ENCODE assay signal across 8 cellular contexts in genomic region chr7:36487756-36488336, GRCh38.
A peak's percentile ranks its signal among the peaks of the same experiment; 100 is the strongest.
DNase-seq lines count a peak whose midpoint lies in the region; ATAC-seq, FAIRE-seq and TF ChIP-seq lines count a peak whose summit lies in the region.

No MANE protein-coding gene starts in this region.

- no peak overlapping the region for H3K4me2 ChIP-seq in OCI-LY7 (ENCODE audit: low read length)

- H3K36me3 ChIP-seq in OCI-LY7 (ENCODE audit: insufficient read depth, low read length) = no peaks in the 10 kb centered on the region
- H3K36me3 ChIP-seq in brain microvascular endothelial cell (replicated peaks) = no peaks in the 10 kb centered on the region
- H3K36me3 ChIP-seq in tibial artery = no peaks in the 10 kb centered on the region

- no peak overlapping the region for H3K4me3 Mint-ChIP-seq in activated CD4-positive, alpha-beta memory T cell treated with anti-CD3 and anti-CD28 coated beads, Interleukin-2, amount 10 ng/mL, durations not matched to agents 7 days and 5 days
- no peak overlapping the region for H3K4me3 Mint-ChIP-seq in activated CD4-positive, alpha-beta memory T cell treated with anti-CD3 and anti-CD28 coated beads for 36 hours

- CTCF ChIA-PET in activated CD4-positive, alpha-beta memory T cell treated with anti-CD3 and anti-CD28 coated beads, Interleukin-2, amount 10 ng/mL, durations not matched to agents 7 days and 5 days (lab: Charles Lee) = interaction anchor here (0.6 to 4.9 kb wide), 18 partner anchors 10 to 717 kb away, joined by 3 to 78 read pairs (median 4); partner anchors contain the start of gene AOAH
- CTCF ChIA-PET in activated CD4-positive, alpha-beta memory T cell treated with anti-CD3 and anti-CD28 coated beads for 36 hours (lab: Charles Lee) = interaction anchor here (0.5 to 4.9 kb wide), 39 partner anchors 10 to 719 kb away, joined by 3 to 70 read pairs (median 3); no protein-coding TSS in a partner anchor
- CTCF ChIA-PET in OCI-LY7 (lab: Charles Lee; ENCODE audit: unreplicated experiment) = no interaction called here

- H3K4me1 Mint-ChIP-seq in activated CD4-positive, alpha-beta memory T cell treated with anti-CD3 and anti-CD28 coated beads, Interleukin-2, amount 10 ng/mL, durations not matched to agents 7 days and 5 days = peaks cover 1% of the 10 kb centered on the region
- H3K4me1 Mint-ChIP-seq in activated CD4-positive, alpha-beta memory T cell treated with anti-CD3 and anti-CD28 coated beads for 36 hours (ENCODE audit: low read depth) = peaks cover 2% of the 10 kb centered on the region

- H3K27me3 ChIP-seq in brain microvascular endothelial cell (replicated peaks) (no peaks in the 10 kb centered on the region), tibial artery (no peaks in the 10 kb centered on the region)

- H4K20me1 ChIP-seq in OCI-LY7 (ENCODE audit: insufficient read depth, low read length) = no peaks in the 10 kb centered on the region

- H3K27ac Mint-ChIP-seq in activated CD4-positive, alpha-beta memory T cell treated with anti-CD3 and anti-CD28 coated beads, Interleukin-2, amount 10 ng/mL, durations not matched to agents 7 days and 5 days = no peak overlapping the region
- H3K27ac Mint-ChIP-seq in activated CD4-positive, alpha-beta memory T cell treated with anti-CD3 and anti-CD28 coated beads for 36 hours = no peak overlapping the region

- peak; percentile 90 for ATAC-seq in left lobe of liver

- H3K9me3 ChIP-seq in OCI-LY7 (ENCODE audit: low read length) = no peaks in the 10 kb centered on the region
- no peaks in the 10 kb centered on the region for H3K9me3 ChIP-seq in tibial artery

- peaks cover 2% of the 10 kb centered on the region for H3K27me3 Mint-ChIP-seq in activated CD4-positive, alpha-beta memory T cell treated with anti-CD3 and anti-CD28 coated beads, Interleukin-2, amount 10 ng/mL, durations not matched to agents 7 days and 5 days
- H3K27me3 Mint-ChIP-seq in activated CD4-positive, alpha-beta memory T cell treated with anti-CD3 and anti-CD28 coated beads for 36 hours = peaks cover 2% of the 10 kb centered on the region

- peak; percentile 41 for DNase-seq in activated CD4-positive, alpha-beta memory T cell treated with anti-CD3 and anti-CD28 coated beads, Interleukin-2, amount 10 ng/mL, durations not matched to agents 7 days and 5 days
- DNase-seq in activated CD4-positive, alpha-beta memory T cell treated with anti-CD3 and anti-CD28 coated beads for 36 hours = no peak
- DNase-seq in LHCN-M2 (ENCODE audit: low read depth) (peak; percentile 59), OCI-LY7 (ENCODE audit: low spot score) (peak; percentile 39), brain microvascular endothelial cell (peak; percentile 57), left lobe of liver (ENCODE audit: low spot score) (no peak), urothelium cell line (ENCODE audit: low spot score) (peak; percentile 58), tibial artery (no peak)

- H3K4me1 ChIP-seq in OCI-LY7 (ENCODE audit: insufficient read depth, low read length, poor library complexity, severe bottlenecking) = no peaks in the 10 kb centered on the region
- H3K4me1 ChIP-seq in tibial artery = peaks cover 0 to 3% (median 0%) of the 10 kb centered on the region in 4 donors

- no peaks in the 10 kb centered on the region for H3K9me3 Mint-ChIP-seq in activated CD4-positive, alpha-beta memory T cell treated with anti-CD3 and anti-CD28 coated beads, Interleukin-2, amount 10 ng/mL, durations not matched to agents 7 days and 5 days
- no peaks in the 10 kb centered on the region for H3K9me3 Mint-ChIP-seq in activated CD4-positive, alpha-beta memory T cell treated with anti-CD3 and anti-CD28 coated beads for 36 hours

- intact Hi-C loops in activated CD4-positive, alpha-beta memory T cell treated with anti-CD3 and anti-CD28 coated beads for 36 hours (cut with micrococcal nuclease) = loop anchor here (1.0 to 5.0 kb wide), 4 partner anchors 113 to 714 kb away; no protein-coding TSS in a partner anchor
- intact Hi-C loops in OCI-LY7 (cut with micrococcal nuclease; ENCODE audit: unreplicated experiment) = loop anchor here (5.0 kb wide), 2 partner anchors 184 to 694 kb away; no protein-coding TSS in a partner anchor
- intact Hi-C loops in tibial artery (cut with DNase I; ENCODE audit: low total_unique reads) = no loop called here

- BruUV-seq in OCI-LY7 (replicated peaks; lab: Mats Ljungman, UMichigan) = no TSS peak

- no peaks in the 10 kb centered on the region for H3K36me3 Mint-ChIP-seq in activated CD4-positive, alpha-beta memory T cell treated with anti-CD3 and anti-CD28 coated beads, Interleukin-2, amount 10 ng/mL, durations not matched to agents 7 days and 5 days (ENCODE audit: low read depth)
- H3K36me3 Mint-ChIP-seq in activated CD4-positive, alpha-beta memory T cell treated with anti-CD3 and anti-CD28 coated beads for 36 hours = no peaks in the 10 kb centered on the region

- TF ChIP-seq CTCF in OCI-LY7 (conservative IDR thresholded peaks at IDR 0.05; ENCODE audit: low read length) = peak; percentile 78
- TF ChIP-seq CTCF in brain microvascular endothelial cell (IDR thresholded peaks at IDR 0.05; ENCODE audit: low read depth, low read length, missing control alignments) = peak; percentile 70
- peak in 1 of 2 experiments; percentile 32 for TF ChIP-seq CTCF in tibial artery (IDR thresholded peaks at IDR 0.05)

- in situ Hi-C loops in brain microvascular endothelial cell (cut with HindIII; ENCODE audit: low pct_ligation_motif_present, low sequenced_read_pairs) = no loop called here

- no peak overlapping the region for H3K4me3 ChIP-seq in OCI-LY7 (ENCODE audit: low read depth, low read length, poor library complexity, severe bottlenecking)
- no peak overlapping the region for H3K4me3 ChIP-seq in brain microvascular endothelial cell (ENCODE audit: low read depth, low read length)
- no peak overlapping the region for H3K4me3 ChIP-seq in tibial artery

- H2AFZ ChIP-seq in OCI-LY7 (ENCODE audit: low read length) = no peak overlapping the region

- H3K9me2 ChIP-seq in OCI-LY7 (ENCODE audit: insufficient read depth, low read length) = no peaks in the 10 kb centered on the region

- no peaks in the 10 kb centered on the region for H3K79me2 ChIP-seq in OCI-LY7 (ENCODE audit: insufficient read depth, low read depth, low read length)

- peak; percentile 78 for FAIRE-seq in urothelium cell line (lab: Jason Lieb, UNC)

- no peak overlapping the region for H3K27ac ChIP-seq in OCI-LY7 (ENCODE audit: low read depth, low read length, poor library complexity, severe bottlenecking)
- no peak overlapping the region for H3K27ac ChIP-seq in brain microvascular endothelial cell
- H3K27ac ChIP-seq in tibial artery = no peak overlapping the region

- POLR2A ChIA-PET in activated CD4-positive, alpha-beta memory T cell treated with anti-CD3 and anti-CD28 coated beads, Interleukin-2, amount 10 ng/mL, durations not matched to agents 7 days and 5 days (lab: Charles Lee) = interaction anchor here (0.8 to 1.3 kb wide), 3 partner anchors 152 to 694 kb away, joined by 3 to 5 read pairs (median 3); no protein-coding TSS in a partner anchor
- POLR2A ChIA-PET in activated CD4-positive, alpha-beta memory T cell treated with anti-CD3 and anti-CD28 coated beads for 36 hours (lab: Charles Lee) = interaction anchor here (0.6 kb wide), 1 partner anchor 186 kb away, joined by 3 read pairs; no protein-coding TSS in a partner anchor
- POLR2A ChIA-PET in OCI-LY7 (lab: Charles Lee) = interaction anchor here (0.6 to 1.3 kb wide), 4 partner anchors 488 to 983 kb away, joined by 3 read pairs; no protein-coding TSS in a partner anchor

Comparison
In these comparisons a context has a peak if more than half of its experiments do, and no peak if none do; other contexts are left out.
1. DNase-seq: peak in activated CD4-positive, alpha-beta memory T cell treated with anti-CD3 and anti-CD28 coated beads, Interleukin-2, amount 10 ng/mL, durations not matched to agents 7 days and 5 days (single experiment), LHCN-M2 (single experiment), OCI-LY7 (single experiment), brain microvascular endothelial cell (single experiment) and urothelium cell line (single experiment); none in activated CD4-positive, alpha-beta memory T cell treated with anti-CD3 and anti-CD28 coated beads for 36 hours (single experiment), left lobe of liver (single experiment) and tibial artery (0 of 2).